In genomic region chr9:131732636-131733340, GRCh38 we compare ENCODE assay signal across 8 cellular contexts. TPM values are rescaled to one million over a fixed set of nuclear protein-coding genes. Genes with fewer than 3 reads are reported as not detected.
DNase-seq lines count a peak whose midpoint lies in the region; ATAC-seq and TF ChIP-seq lines count a peak whose summit lies in the region.

No MANE protein-coding gene starts in this region.

- CTCF ChIA-PET in OCI-LY7 (lab: Charles Lee; ENCODE audit: unreplicated experiment): no interaction called here

- WGBS in neuronal stem cell (ENCODE audit: extremely low coverage in 2 of 2, insufficient read length in 2 of 2, insufficient replicate concordance in 1 of 2), 2 donors: no CpG with 5 or more reads among the region's 13 CpGs

- H4K91ac ChIP-seq in neuronal stem cell (ENCODE audit: low read depth, low read length, poor library complexity): no peak overlapping the region

- H4K8ac ChIP-seq in neuronal stem cell (ENCODE audit: low read depth, low read length): no peak overlapping the region

- H3K18ac ChIP-seq in neuronal stem cell (ENCODE audit: low read length): no peak overlapping the region

- peaks cover 96% of the 10 kb centered on the region for H3K4me1 ChIP-seq in OCI-LY7 (ENCODE audit: insufficient read depth, low read length, poor library complexity, severe bottlenecking)
- peaks cover 73 to 80% (median 75%) of the 10 kb centered on the region in 3 donors for H3K4me1 ChIP-seq in skeletal muscle tissue (ENCODE audit: control insufficient read depth in 3 of 3, insufficient read depth in 3 of 3, low read length in 3 of 3)
- peaks cover 18 to 27% of the 10 kb centered on the region in 2 donors for H3K4me1 ChIP-seq in neuronal stem cell (ENCODE audit: control insufficient read depth in 2 of 2, insufficient read depth in 1 of 2, low read depth in 1 of 2, low read length in 2 of 2)

- DNase-seq in OCI-LY7 (ENCODE audit: low spot score): peak; percentile 92
- DNase-seq in dermis blood vessel endothelial cell: peak; percentile 51
- no peak for DNase-seq in neuronal stem cell (ENCODE audit: low spot score)
- DNase-seq in HuH-7.5 (ENCODE audit: low spot score): no peak
- no peak for DNase-seq in NCI-H2171 treated with DMSO at 0.1 percent for 48 hours (lab: John Stamatoyannopoulos, UW)

- no peak overlapping the region for H3K23ac ChIP-seq in neuronal stem cell (ENCODE audit: low read depth, low read length, poor library complexity)

- H3K79me1 ChIP-seq in neuronal stem cell (ENCODE audit: low read depth, low read length): no peaks in the 10 kb centered on the region

- peak; percentile 28 for ATAC-seq in GM18907 (IDR thresholded peaks at IDR 0.05; ENCODE audit: unreplicated experiment)
- ATAC-seq in HG03280 (IDR thresholded peaks at IDR 0.05; ENCODE audit: unreplicated experiment): no peak

- H3K9me2 ChIP-seq in OCI-LY7 (ENCODE audit: insufficient read depth, low read length): no peaks in the 10 kb centered on the region

- no TSS peak for BruUV-seq in OCI-LY7 (replicated peaks; lab: Mats Ljungman, UMichigan)

- H2BK12ac ChIP-seq in neuronal stem cell (ENCODE audit: low read length): no peak overlapping the region

- H3K4ac ChIP-seq in neuronal stem cell (ENCODE audit: low read length): no peak overlapping the region

- peaks cover 88% of the 10 kb centered on the region for H3K79me2 ChIP-seq in OCI-LY7 (ENCODE audit: insufficient read depth, low read depth, low read length)

- POLR2A ChIA-PET in OCI-LY7 (lab: Charles Lee): interaction anchor here (0.6 to 16.0 kb wide), 7 partner anchors 11 to 462 kb away, joined by 3 to 347 read pairs (median 4); no protein-coding TSS in a partner anchor

- H2AK5ac ChIP-seq in neuronal stem cell (ENCODE audit: low read depth, low read length): no peak overlapping the region

- TF ChIP-seq CTCF in OCI-LY7 (conservative IDR thresholded peaks at IDR 0.05; ENCODE audit: low read length): no peak

- H3K4me2 ChIP-seq in OCI-LY7 (ENCODE audit: low read length) (peak overlapping the region; percentile 82), neuronal stem cell (ENCODE audit: insufficient read depth, low read length, poor library complexity, severe bottlenecking) (no peak overlapping the region)

- H3K36me3 ChIP-seq in OCI-LY7 (ENCODE audit: insufficient read depth, low read length): peaks cover 48% of the 10 kb centered on the region; the same call in 1 of the 2 replicates
- no peaks in the 10 kb centered on the region for H3K36me3 ChIP-seq in skeletal muscle tissue (ENCODE audit: control insufficient read depth in 3 of 3, insufficient read depth in 3 of 3, low read length in 3 of 3)
- peaks cover 0 to 21% of the 10 kb centered on the region in 2 donors for H3K36me3 ChIP-seq in neuronal stem cell (replicated peaks in 1 of 2; ENCODE audit: control insufficient read depth in 2 of 2, insufficient read depth in 2 of 2, low read length in 2 of 2)

- H3K27ac ChIP-seq in OCI-LY7 (ENCODE audit: low read depth, low read length, poor library complexity, severe bottlenecking): peak overlapping the region; percentile 100
- peak overlapping the region; percentile 85 for H3K27ac ChIP-seq in skeletal muscle tissue (ENCODE audit: low read depth, low read length)
- no peak overlapping the region for H3K27ac ChIP-seq in neuronal stem cell (replicated peaks; ENCODE audit: low read length)

- no peak overlapping the region for H3K14ac ChIP-seq in neuronal stem cell (ENCODE audit: low read length)

- H3K9ac ChIP-seq in skeletal muscle tissue (ENCODE audit: low read depth in 1 of 3, low read length in 3 of 3) (peak overlapping the region in 1 of 3 donors; percentile 60), neuronal stem cell (ENCODE audit: low read depth, low read length, poor library complexity) (no peak overlapping the region)

- H3K27me3 ChIP-seq in skeletal muscle tissue (ENCODE audit: control insufficient read depth in 3 of 3, insufficient read depth in 3 of 3, low read length in 3 of 3): no peaks in the 10 kb centered on the region
- no peaks in the 10 kb centered on the region for H3K27me3 ChIP-seq in neuronal stem cell (ENCODE audit: control insufficient read depth in 3 of 3, insufficient read depth in 3 of 3, low read depth in 1 of 3, low read length in 3 of 3)

- intact Hi-C loops in OCI-LY7 (cut with micrococcal nuclease; ENCODE audit: unreplicated experiment): no loop called here

- peak overlapping the region; percentile 48 for H3K4me3 ChIP-seq in OCI-LY7 (ENCODE audit: low read depth, low read length, poor library complexity, severe bottlenecking)
- H3K4me3 ChIP-seq in skeletal muscle tissue (ENCODE audit: low read length in 3 of 3): peak overlapping the region in 1 of 3 donors; percentile 32
- H3K4me3 ChIP-seq in neuronal stem cell (ENCODE audit: low read length in 2 of 2): no peak overlapping the region

- H2BK120ac ChIP-seq in neuronal stem cell (ENCODE audit: low read depth, low read length): no peak overlapping the region

- H3K9me3 ChIP-seq in OCI-LY7 (ENCODE audit: low read length) (no peaks in the 10 kb centered on the region), skeletal muscle tissue (ENCODE audit: control insufficient read depth in 3 of 3, low read length in 3 of 3) (no peaks in the 10 kb centered on the region), neuronal stem cell (replicated peaks in 1 of 2; ENCODE audit: control insufficient read depth in 2 of 2, insufficient read depth in 1 of 2, low read depth in 1 of 2, low read length in 2 of 2) (no peaks in the 10 kb centered on the region)

- no peak overlapping the region for H2BK5ac ChIP-seq in neuronal stem cell (ENCODE audit: low read length)

- H2AFZ ChIP-seq in OCI-LY7 (ENCODE audit: low read length) (no peak overlapping the region), neuronal stem cell (ENCODE audit: low read length) (no peak overlapping the region)

- no peaks in the 10 kb centered on the region for H4K20me1 ChIP-seq in OCI-LY7 (ENCODE audit: insufficient read depth, low read length)

- no peak overlapping the region for H2BK15ac ChIP-seq in neuronal stem cell (ENCODE audit: low read length)

RNA-seq across cellular contexts. Expression of gene RAPGEF1, which starts 7.1 kb away (rescaled TPM):
- 114 and 118 TPM in 2 replicates for total RNA-seq in OCI-LY7 (2014; rRNA removed; shearing (Covaris generic))
- total RNA-seq in OCI-LY7 (2022) (243 and 277 TPM in 2 replicates), dermis blood vessel endothelial cell (56.2 and 69.3 TPM in 2 replicates), skeletal muscle tissue (19.8 TPM)
- 34.5 TPM for polyA plus RNA-seq in neuronal stem cell (2013, experiment 1 of 2)
- 33.7 TPM for polyA plus RNA-seq in neuronal stem cell (2013, experiment 2 of 2)

Comparison
In these comparisons a context has a peak if more than half of its experiments do, and no peak if none do; other contexts are left out.
1. DNase-seq: peak in OCI-LY7 (single experiment) and dermis blood vessel endothelial cell (single experiment); none in neuronal stem cell (single experiment), HuH-7.5 (single experiment) and NCI-H2171 treated with DMSO at 0.1 percent for 48 hours (single experiment).